In the genomic region with DNA sequence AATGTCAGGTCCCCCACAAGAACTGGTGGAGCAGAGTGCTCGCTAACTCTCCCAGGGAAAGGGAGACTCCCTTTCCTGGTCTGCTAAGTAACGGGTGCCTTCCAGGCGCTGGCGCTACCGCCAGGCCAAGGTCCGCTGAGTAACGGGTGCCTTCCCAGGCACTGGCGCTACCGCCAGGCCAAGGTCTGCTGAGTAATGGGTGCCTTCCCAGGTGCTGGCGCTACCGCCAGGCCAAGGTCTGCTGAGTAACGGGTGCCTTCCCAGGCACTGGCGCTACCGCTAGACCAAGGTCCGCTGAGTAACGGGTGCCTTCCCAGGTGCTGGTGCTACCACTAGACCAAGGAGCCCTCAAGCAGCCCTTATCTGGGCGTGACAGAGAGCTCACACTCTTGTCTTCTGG, we compare ENCODE assay signal across 13 cellular contexts. TPM values are rescaled to one million over a fixed set of nuclear protein-coding genes. Genes with fewer than 3 reads are reported as not detected.
DNase-seq lines count a peak whose midpoint lies in the region; ATAC-seq, FAIRE-seq and TF ChIP-seq lines count a peak whose summit lies in the region.
"Not testable (repeated sequence)": the region's sequence is repeated elsewhere in the genome, so short reads cannot be mapped to it uniquely, and the experiment has no call there.
"Had no signal": no experiment of that assay in that cellular context is flagged by ENCODE, and none has a peak within 500 bp of the region (broad histone marks: within the 10 kb centered on the region; RNA-seq: fewer than 3 reads in every experiment).

No MANE protein-coding gene starts in this region.

- H3K9me3 ChIP-seq in RWPE2 (ENCODE audit: severe bottlenecking); HepG2 (ENCODE audit: low read length): not testable (repeated sequence)

- not testable (repeated sequence) for TF ChIP-seq CTCF in RWPE2 (IDR thresholded peaks at IDR 0.05; ENCODE audit: poor library complexity, severe bottlenecking); HepG2 (CRISPR knock-in tag; IDR thresholded peaks at IDR 0.05)

- H3K9ac ChIP-seq in HepG2 (ENCODE audit: insufficient read depth, low read depth, low read length) = not testable (repeated sequence)

- not testable (repeated sequence) for TF ChIP-seq POLR2A in HepG2 (IDR thresholded peaks at IDR 0.05; ENCODE audit: insufficient read depth in 1 of 2, low read depth in 2 of 2, low read length in 2 of 2)

- 42% methylated on average over 2 of the region's 17 CpGs for WGBS in HepG2 (ENCODE audit: low lambda C conversion rate)

- not testable (repeated sequence) for H3K4me3 ChIP-seq in RWPE2 (ENCODE audit: severe bottlenecking); HepG2 (replicated peaks in 1 of 3; ENCODE audit: insufficient read depth in 1 of 3, low read depth in 2 of 3, low read length in 3 of 3)

- not testable (repeated sequence) for ATAC-seq in RWPE2 (ENCODE audit: low read depth)
- peak; percentile 22 for ATAC-seq in HepG2

- POLR2A ChIA-PET in HepG2 (lab: Yijun Ruan, JAX) = interaction anchor here (1.6 kb wide), 1 partner anchor 14 kb away, joined by 8 read pairs; no protein-coding TSS in a partner anchor

- peak overlapping the region; percentile 18; the same call in 1 of the 2 replicates for H3K4me2 ChIP-seq in HepG2 (ENCODE audit: low read depth, low read length)

- H2AFZ ChIP-seq in HepG2 (ENCODE audit: low read length) = not testable (repeated sequence)

- not testable (repeated sequence) for H3K36me3 ChIP-seq in RWPE2 (ENCODE audit: low read depth); HepG2 (replicated peaks in 1 of 2; ENCODE audit: control insufficient read depth in 1 of 2, insufficient read depth in 2 of 2, low read length in 2 of 2)

- not testable (repeated sequence) for H3K27me3 ChIP-seq in RWPE2 (ENCODE audit: insufficient read depth, poor library complexity, severe bottlenecking); HepG2 (ENCODE audit: control insufficient read depth in 1 of 2, insufficient read depth in 2 of 2, low read length in 2 of 2)

- BruUV-seq in HepG2 (replicated peaks; lab: Mats Ljungman, UMichigan) = not testable (repeated sequence)

- in situ Hi-C loops in HepG2 (cut with HindIII; ENCODE audit: extremely low pct_ligation_motif_present, low pct_unique_long_range_greater_than_20kb) = not testable (repeated sequence)

- H4K20me1 ChIP-seq in HepG2 (ENCODE audit: insufficient read depth, low read length) = not testable (repeated sequence)

- TF ChIP-seq RAD21 in HepG2 (CRISPR knock-in tag; IDR thresholded peaks at IDR 0.05) = not testable (repeated sequence)

- peak in 44 of 76 experiments; percentile 11 to 73 (median 46) for DNase-seq in HUDEP-2 (lab: John Stamatoyannopoulos, UW; ENCODE audit: unreplicated experiment in 76 of 76)
- peak; percentile 16 for DNase-seq in RWPE2 (ENCODE audit: low spot score)
- not testable (repeated sequence) for DNase-seq in HepG2 (ENCODE audit: low spot score)

- not testable (repeated sequence) for H3K4me1 ChIP-seq in RWPE2 (ENCODE audit: insufficient read depth, poor library complexity, severe bottlenecking)
- H3K4me1 ChIP-seq in HepG2 (ENCODE audit: insufficient read depth, low read length) = peaks cover 83% of the 10 kb centered on the region

- not testable (repeated sequence) for H3K79me2 ChIP-seq in HepG2 (ENCODE audit: insufficient read depth, low read length)

- intact Hi-C loops in HepG2 (cut with micrococcal nuclease; ENCODE audit: unreplicated experiment) = loop anchor here (5.0 to 10.0 kb wide), 3 partner anchors 62 to 142 kb away; a partner anchor contains a TSS

- TF ChIP-seq EP300 in HepG2 (IDR thresholded peaks at IDR 0.05; ENCODE audit: low read depth in 2 of 2, low read length in 2 of 2); HepG2 (CRISPR knock-in tag; IDR thresholded peaks at IDR 0.05; ENCODE audit: borderline replicate concordance): not testable (repeated sequence)

- CTCF ChIA-PET in HepG2 (lab: Yijun Ruan, JAX; ENCODE audit: low intra/inter-chr PET ratio, low total read pairs) = not testable (repeated sequence)

- FAIRE-seq in HepG2 (lab: Jason Lieb, UNC) = not testable (repeated sequence)

- not testable (repeated sequence) for H3K27ac ChIP-seq in RWPE2 (ENCODE audit: poor library complexity, severe bottlenecking)
- H3K27ac ChIP-seq in cingulate gyrus (ENCODE audit: low read depth, low read length) (peak overlapping the region; percentile 88), HepG2 (ENCODE audit: extremely low read length, insufficient read depth, low read length) (peak overlapping the region; percentile 64), temporal lobe (ENCODE audit: low read depth, low read length) (peak overlapping the region; percentile 93)

RNA-seq across cellular contexts. Expression of a gene that starts 5.6 kb away (rescaled TPM):
- total RNA-seq in HepG2 (2016; rRNA removed; fragmentation: Illumina TruSeq; extraction: Trizol) (81.0 and 84.7 TPM in 2 replicates), temporal lobe (8.9 TPM)
- total RNA-seq in HepG2 (2016; cell fraction: cytosol; rRNA removed; fragmentation: Illumina TruSeq; extraction: Trizol; ENCODE audit: low read depth) = 70.4 and 100.0 TPM in 2 replicates
- total RNA-seq in HepG2 (2016; cell fraction: insoluble cytoplasmic fraction; rRNA removed; fragmentation: Illumina TruSeq; extraction: Trizol) = 80.8 and 84.7 TPM in 2 replicates
- total RNA-seq in HepG2 (2016; cell fraction: membrane; rRNA removed; fragmentation: Illumina TruSeq; extraction: Trizol) = 80.1 and 91.8 TPM in 2 replicates
- 33.1 and 42.9 TPM in 2 replicates for total RNA-seq in HepG2 (2016; cell fraction: nucleus; rRNA removed; fragmentation: Illumina TruSeq; extraction: Trizol)
- 199 and 202 TPM in 2 replicates for polyA plus RNA-seq in HepG2 (2011; rRNA removed)
- 251 and 366 TPM in 2 replicates for polyA plus RNA-seq in HepG2 (2011; cell fraction: cytosol; rRNA removed)
- 166 and 175 TPM in 2 replicates for polyA plus RNA-seq in HepG2 (2011; cell fraction: nucleus; rRNA removed)
- 67.3 and 131 TPM in 2 replicates for polyA plus RNA-seq in HepG2 (2012)
- polyA plus RNA-seq in HepG2 (2016; cell fraction: cytosol; fragmentation: Illumina TruSeq; extraction: Trizol; ENCODE audit: low read depth) = 77.4 and 109 TPM in 2 replicates
- 78.7 and 86.2 TPM in 2 replicates for polyA plus RNA-seq in HepG2 (2016; cell fraction: insoluble cytoplasmic fraction; fragmentation: Illumina TruSeq; extraction: Trizol; ENCODE audit: low read depth)
- 77.7 and 87.6 TPM in 2 replicates for polyA plus RNA-seq in HepG2 (2016; cell fraction: membrane; fragmentation: Illumina TruSeq; extraction: Trizol; ENCODE audit: low read depth)
- 59.2 and 68.0 TPM in 2 replicates for polyA plus RNA-seq in HepG2 (2016; cell fraction: nucleus; fragmentation: Illumina TruSeq; extraction: Trizol; ENCODE audit: insufficient read depth, low read depth)
- 52.1 and 111 TPM in 2 replicates for polyA minus RNA-seq in HepG2 (2011; rRNA and poly(A)+ RNA removed; ENCODE audit: low replicate concordance)
- 30.4 and 35.6 TPM in 2 replicates for polyA minus RNA-seq in HepG2 (2011; cell fraction: cytosol; rRNA and poly(A)+ RNA removed)
- 38.6 and 51.1 TPM in 2 replicates for polyA minus RNA-seq in HepG2 (2011; cell fraction: nucleus; rRNA and poly(A)+ RNA removed)

RNA-seq across cellular contexts. Expression of a gene that starts 10.6 kb away (rescaled TPM):
- total RNA-seq in HepG2 (2016; rRNA removed; fragmentation: Illumina TruSeq; extraction: Trizol) (3.0 and 5.0 TPM in 2 replicates), temporal lobe (2.2 TPM)
- 7.7 and 12.2 TPM in 2 replicates for total RNA-seq in HepG2 (2016; cell fraction: cytosol; rRNA removed; fragmentation: Illumina TruSeq; extraction: Trizol; ENCODE audit: low read depth)
- 2.7 and 3.9 TPM in 2 replicates for total RNA-seq in HepG2 (2016; cell fraction: insoluble cytoplasmic fraction; rRNA removed; fragmentation: Illumina TruSeq; extraction: Trizol)
- 8.1 and 14.4 TPM in 2 replicates for total RNA-seq in HepG2 (2016; cell fraction: membrane; rRNA removed; fragmentation: Illumina TruSeq; extraction: Trizol)
- total RNA-seq in HepG2 (2016; cell fraction: nucleus; rRNA removed; fragmentation: Illumina TruSeq; extraction: Trizol) = 1.6 and 3.7 TPM in 2 replicates
- 66.4 and 91.2 TPM in 2 replicates for polyA plus RNA-seq in HepG2 (2011; rRNA removed)
- 27.0 and 41.7 TPM in 2 replicates for polyA plus RNA-seq in HepG2 (2011; cell fraction: cytosol; rRNA removed)
- polyA plus RNA-seq in HepG2 (2011; cell fraction: nucleus; rRNA removed) = 838 and 949 TPM in 2 replicates
- 36.4 and 41.6 TPM in 2 replicates for polyA plus RNA-seq in HepG2 (2012)
- 10.3 and 12.4 TPM in 2 replicates for polyA plus RNA-seq in HepG2 (2016; cell fraction: cytosol; fragmentation: Illumina TruSeq; extraction: Trizol; ENCODE audit: low read depth)
- polyA plus RNA-seq in HepG2 (2016; cell fraction: insoluble cytoplasmic fraction; fragmentation: Illumina TruSeq; extraction: Trizol; ENCODE audit: low read depth) = 4.0 and 6.0 TPM in 2 replicates
- 10.0 and 11.0 TPM in 2 replicates for polyA plus RNA-seq in HepG2 (2016; cell fraction: membrane; fragmentation: Illumina TruSeq; extraction: Trizol; ENCODE audit: low read depth)
- 5.5 and 8.4 TPM in 2 replicates for polyA plus RNA-seq in HepG2 (2016; cell fraction: nucleus; fragmentation: Illumina TruSeq; extraction: Trizol; ENCODE audit: insufficient read depth, low read depth)
- polyA minus RNA-seq in HepG2 (2011; rRNA and poly(A)+ RNA removed; ENCODE audit: low replicate concordance) = 0.12 and 15.7 TPM in 2 replicates
- 5.2 and 6.7 TPM in 2 replicates for polyA minus RNA-seq in HepG2 (2011; cell fraction: cytosol; rRNA and poly(A)+ RNA removed)
- 70.7 and 83.0 TPM in 2 replicates for polyA minus RNA-seq in HepG2 (2011; cell fraction: nucleus; rRNA and poly(A)+ RNA removed)

RNA-seq across cellular contexts. Expression of a gene that starts 21.2 kb away (rescaled TPM):
- 0.29 and 1.3 TPM in 2 replicates for total RNA-seq in HepG2 (2016; rRNA removed; fragmentation: Illumina TruSeq; extraction: Trizol)
- total RNA-seq in HepG2 (2016; cell fraction: cytosol; rRNA removed; fragmentation: Illumina TruSeq; extraction: Trizol; ENCODE audit: low read depth) = 1.3 and 1.9 TPM in 2 replicates
- 0.55 and 1.00 TPM in 2 replicates for total RNA-seq in HepG2 (2016; cell fraction: insoluble cytoplasmic fraction; rRNA removed; fragmentation: Illumina TruSeq; extraction: Trizol)
- total RNA-seq in HepG2 (2016; cell fraction: membrane; rRNA removed; fragmentation: Illumina TruSeq; extraction: Trizol) = 0.96 and 1.5 TPM in 2 replicates
- total RNA-seq in HepG2 (2016; cell fraction: nucleus; rRNA removed; fragmentation: Illumina TruSeq; extraction: Trizol) = 0.41 and 0.99 TPM in 2 replicates
- 32.9 and 53.7 TPM in 2 replicates for polyA plus RNA-seq in HepG2 (2011; rRNA removed)
- 35.0 and 114 TPM in 2 replicates for polyA plus RNA-seq in HepG2 (2011; cell fraction: cytosol; rRNA removed)
- polyA plus RNA-seq in HepG2 (2011; cell fraction: nucleus; rRNA removed) = 18.7 and 43.2 TPM in 2 replicates
- polyA plus RNA-seq in HepG2 (2012) = 13.7 and 27.0 TPM in 2 replicates
- 1.2 and 1.3 TPM in 2 replicates for polyA plus RNA-seq in HepG2 (2016; cell fraction: cytosol; fragmentation: Illumina TruSeq; extraction: Trizol; ENCODE audit: low read depth)
- 0.36 and 0.57 TPM in 2 replicates for polyA plus RNA-seq in HepG2 (2016; cell fraction: insoluble cytoplasmic fraction; fragmentation: Illumina TruSeq; extraction: Trizol; ENCODE audit: low read depth)
- 0.84 and 0.88 TPM in 2 replicates for polyA plus RNA-seq in HepG2 (2016; cell fraction: membrane; fragmentation: Illumina TruSeq; extraction: Trizol; ENCODE audit: low read depth)
- 0.93 and 1.4 TPM in 2 replicates for polyA plus RNA-seq in HepG2 (2016; cell fraction: nucleus; fragmentation: Illumina TruSeq; extraction: Trizol; ENCODE audit: insufficient read depth, low read depth)
- polyA minus RNA-seq in HepG2 (2011; rRNA and poly(A)+ RNA removed; ENCODE audit: low replicate concordance) = 28.1 TPM in 1 of 2 replicates, not detected in the other
- 3.6 and 11.7 TPM in 2 replicates for polyA minus RNA-seq in HepG2 (2011; cell fraction: cytosol; rRNA and poly(A)+ RNA removed)
- polyA minus RNA-seq in HepG2 (2011; cell fraction: nucleus; rRNA and poly(A)+ RNA removed) = 2.1 and 3.2 TPM in 2 replicates
- not detected for total RNA-seq in temporal lobe
- total RNA-seq: CD4-positive, alpha-beta memory T cell; Daoy; GM23248; H9; HFFc6; NCI-H460; PC-3 had no signal
- polyA plus RNA-seq: BJ; CD4-positive, alpha-beta memory T cell; GM23248 had no signal

RNA-seq across cellular contexts. Expression of a gene that starts 22.2 kb away (rescaled TPM):
- total RNA-seq in HepG2 (2016; rRNA removed; fragmentation: Illumina TruSeq; extraction: Trizol) = 66.4 and 81.5 TPM in 2 replicates
- total RNA-seq in HepG2 (2016; cell fraction: cytosol; rRNA removed; fragmentation: Illumina TruSeq; extraction: Trizol; ENCODE audit: low read depth) = 37.0 and 38.7 TPM in 2 replicates
- total RNA-seq in HepG2 (2016; cell fraction: insoluble cytoplasmic fraction; rRNA removed; fragmentation: Illumina TruSeq; extraction: Trizol) = 54.7 and 84.6 TPM in 2 replicates
- 88.7 and 91.1 TPM in 2 replicates for total RNA-seq in HepG2 (2016; cell fraction: membrane; rRNA removed; fragmentation: Illumina TruSeq; extraction: Trizol)
- total RNA-seq in HepG2 (2016; cell fraction: nucleus; rRNA removed; fragmentation: Illumina TruSeq; extraction: Trizol) = 50.3 and 58.9 TPM in 2 replicates
- 125 and 139 TPM in 2 replicates for polyA plus RNA-seq in HepG2 (2011; rRNA removed)
- polyA plus RNA-seq in HepG2 (2011; cell fraction: cytosol; rRNA removed) = 72.4 and 105 TPM in 2 replicates
- polyA plus RNA-seq in HepG2 (2011; cell fraction: nucleus; rRNA removed) = 222 and 282 TPM in 2 replicates
- 114 and 126 TPM in 2 replicates for polyA plus RNA-seq in HepG2 (2012)
- 45.2 and 45.6 TPM in 2 replicates for polyA plus RNA-seq in HepG2 (2016; cell fraction: cytosol; fragmentation: Illumina TruSeq; extraction: Trizol; ENCODE audit: low read depth)
- 68.3 and 84.3 TPM in 2 replicates for polyA plus RNA-seq in HepG2 (2016; cell fraction: insoluble cytoplasmic fraction; fragmentation: Illumina TruSeq; extraction: Trizol; ENCODE audit: low read depth)
- 80.1 and 85.2 TPM in 2 replicates for polyA plus RNA-seq in HepG2 (2016; cell fraction: membrane; fragmentation: Illumina TruSeq; extraction: Trizol; ENCODE audit: low read depth)
- 135 and 137 TPM in 2 replicates for polyA plus RNA-seq in HepG2 (2016; cell fraction: nucleus; fragmentation: Illumina TruSeq; extraction: Trizol; ENCODE audit: insufficient read depth, low read depth)
- polyA minus RNA-seq in HepG2 (2011; rRNA and poly(A)+ RNA removed; ENCODE audit: low replicate concordance) = 117 and 139 TPM in 2 replicates
- polyA minus RNA-seq in HepG2 (2011; cell fraction: cytosol; rRNA and poly(A)+ RNA removed) = 60.1 and 64.7 TPM in 2 replicates
- polyA minus RNA-seq in HepG2 (2011; cell fraction: nucleus; rRNA and poly(A)+ RNA removed) = 67.3 and 68.4 TPM in 2 replicates
- 29.5 TPM for total RNA-seq in temporal lobe

RNA-seq across cellular contexts. Expression of a gene that starts 27.5 kb away (rescaled TPM):
- total RNA-seq in HepG2 (2016; rRNA removed; fragmentation: Illumina TruSeq; extraction: Trizol) = not detected in 2 replicates
- not detected in 2 replicates for total RNA-seq in HepG2 (2016; cell fraction: cytosol; rRNA removed; fragmentation: Illumina TruSeq; extraction: Trizol; ENCODE audit: low read depth)
- total RNA-seq in HepG2 (2016; cell fraction: insoluble cytoplasmic fraction; rRNA removed; fragmentation: Illumina TruSeq; extraction: Trizol) = not detected in 2 replicates
- total RNA-seq in HepG2 (2016; cell fraction: membrane; rRNA removed; fragmentation: Illumina TruSeq; extraction: Trizol) = not detected in 2 replicates
- total RNA-seq in HepG2 (2016; cell fraction: nucleus; rRNA removed; fragmentation: Illumina TruSeq; extraction: Trizol) = not detected in 2 replicates
- 0.15 TPM in 1 of 2 replicates, not detected in the other for polyA plus RNA-seq in HepG2 (2011; rRNA removed)
- polyA plus RNA-seq in HepG2 (2011; cell fraction: cytosol; rRNA removed) = 0.01 TPM in 1 of 2 replicates, not detected in the other
- 0.64 and 1.8 TPM in 2 replicates for polyA plus RNA-seq in HepG2 (2011; cell fraction: nucleus; rRNA removed)
- not detected in 2 replicates for polyA plus RNA-seq in HepG2 (2012)
- polyA plus RNA-seq in HepG2 (2016; cell fraction: cytosol; fragmentation: Illumina TruSeq; extraction: Trizol; ENCODE audit: low read depth) = not detected in 2 replicates
- polyA plus RNA-seq in HepG2 (2016; cell fraction: insoluble cytoplasmic fraction; fragmentation: Illumina TruSeq; extraction: Trizol; ENCODE audit: low read depth) = not detected in 2 replicates
- polyA plus RNA-seq in HepG2 (2016; cell fraction: membrane; fragmentation: Illumina TruSeq; extraction: Trizol; ENCODE audit: low read depth) = not detected in 2 replicates
- not detected in 2 replicates for polyA plus RNA-seq in HepG2 (2016; cell fraction: nucleus; fragmentation: Illumina TruSeq; extraction: Trizol; ENCODE audit: insufficient read depth, low read depth)
- not detected in 2 replicates for polyA minus RNA-seq in HepG2 (2011; rRNA and poly(A)+ RNA removed; ENCODE audit: low replicate concordance)
- not detected in 2 replicates for polyA minus RNA-seq in HepG2 (2011; cell fraction: cytosol; rRNA and poly(A)+ RNA removed)
- polyA minus RNA-seq in HepG2 (2011; cell fraction: nucleus; rRNA and poly(A)+ RNA removed) = not detected in 2 replicates
- total RNA-seq in temporal lobe = not detected
- total RNA-seq: CD4-positive, alpha-beta memory T cell; Daoy; GM23248; H9; HFFc6; NCI-H460; PC-3 had no signal
- polyA plus RNA-seq: BJ, GM23248 had no signal
